ENCODE assay signal across 8 cellular contexts in genomic region chr20:44651507-44652373, GRCh38. TPM values are rescaled to one million over a fixed set of nuclear protein-coding genes. Genes with fewer than 3 reads are reported as not detected.
DNase-seq lines count a peak whose midpoint lies in the region; ATAC-seq lines count a peak whose summit lies in the region.

TSS of gene ADA (minus strand) at chr20:44651699. CDS start at chr20:44651607, 92 bp downstream.

- DNase-seq in HT1080 (ENCODE audit: low read depth) (peak; percentile 27), SK-N-MC (ENCODE audit: low read depth, low spot score) (no peak), astrocyte of the hippocampus (ENCODE audit: low read depth, low spot score) (peak; percentile 82), hepatic stellate cell (ENCODE audit: low spot score) (peak; percentile 64), putamen (ENCODE audit: low spot score) (peak; percentile 70), NCI-H446 treated with DMSO at 0.1 percent for 48 hours (lab: John Stamatoyannopoulos, UW) (no peak)

- no peaks in the 10 kb centered on the region for H3K9me3 ChIP-seq in SK-N-MC (ENCODE audit: low read depth, low read length)

- H3K9ac ChIP-seq in SK-N-MC (ENCODE audit: insufficient read length): peak within 1 kb of the TSS; percentile 77

- no peaks in the 10 kb centered on the region for H3K36me3 ChIP-seq in SK-N-MC (ENCODE audit: insufficient read depth, low read length)

- no peak within 1 kb of the TSS for H3K27ac ChIP-seq in SK-N-MC

- no peak for ATAC-seq in HG03097 (IDR thresholded peaks at IDR 0.05; ENCODE audit: low FRiP score, unreplicated experiment)

- H3K4me3 ChIP-seq in GM08714 (ENCODE audit: low read length): peak within 1 kb of the TSS; percentile 74
- H3K4me3 ChIP-seq in SK-N-MC: peak within 1 kb of the TSS; percentile 81

RNA-seq across cellular contexts. Expression of gene ADA, which starts in this region (rescaled TPM):
- 7.8 and 10.3 TPM in 2 replicates for total RNA-seq in HT1080 (2014; rRNA removed; shearing (Covaris generic))
- 23.2 and 26.9 TPM in 2 replicates for polyA plus RNA-seq in HT1080 (2015; cell fraction: cytosol; rRNA removed)
- polyA plus RNA-seq in HT1080 (2015; cell fraction: nucleus; rRNA removed): 24.4 and 26.9 TPM in 2 replicates

Comparison
In these comparisons a context has a peak if more than half of its experiments do, and no peak if none do; other contexts are left out.
1. DNase-seq: peak in HT1080 (single experiment), astrocyte of the hippocampus (single experiment), hepatic stellate cell (single experiment) and putamen (single experiment); none in SK-N-MC (single experiment) and NCI-H446 treated with DMSO at 0.1 percent for 48 hours (single experiment).